Comparison of ENCODE assay signal across 8 cellular contexts in genomic region chr5:181261320-181262085, GRCh38. TPM values are rescaled to one million over a fixed set of nuclear protein-coding genes. Genes with fewer than 3 reads are reported as not detected.
A peak's percentile ranks its signal among the peaks of the same experiment; 100 is the strongest.
DNase-seq lines count a peak whose midpoint lies in the region; ATAC-seq and TF ChIP-seq lines count a peak whose summit lies in the region.

No MANE protein-coding gene starts in this region.

- intact Hi-C loops in Right ventricle myocardium superior (cut with DNase I), result loop anchor here (2.0 kb wide), 1 partner anchor 75 kb away; no protein-coding TSS in a partner anchor

- peaks cover 44% of the 10 kb centered on the region for H3K4me1 Mint-ChIP-seq in activated naive CD4-positive, alpha-beta T cell treated with anti-CD3 and anti-CD28 coated beads, Interleukin-2, amount 10 ng/mL, durations not matched to agents 7 days and 5 days

- TF ChIP-seq POLR2A in NB4 (IDR thresholded peaks at IDR 0.05; ENCODE audit: extremely low read depth, insufficient read length), result peak; percentile 60

- peak overlapping the region; percentile 99 for H3K27ac Mint-ChIP-seq in activated naive CD4-positive, alpha-beta T cell treated with anti-CD3 and anti-CD28 coated beads, Interleukin-2, amount 10 ng/mL, durations not matched to agents 7 days and 5 days

- DNase-seq in ELR (ENCODE audit: low read depth), result peak; percentile 78
- peak; percentile 77 for DNase-seq in H4 (ENCODE audit: low spot score)
- peak; percentile 89 for DNase-seq in NB4 (ENCODE audit: low read depth)
- peak; percentile 86 for DNase-seq in activated naive CD4-positive, alpha-beta T cell treated with anti-CD3 and anti-CD28 coated beads, Interleukin-2, amount 10 ng/mL, durations not matched to agents 7 days and 5 days
- DNase-seq in Right ventricle myocardium superior, result peak; percentile 88
- peak; percentile 70 for DNase-seq in putamen (ENCODE audit: low spot score)
- no peak for DNase-seq in NCI-H187 (lab: John Stamatoyannopoulos, UW)
- DNase-seq in epidermal melanocyte (ENCODE audit: insufficient read length, low spot score), result no peak

- peak overlapping the region; percentile 74 for H3K4me3 ChIP-seq in NB4 (ENCODE audit: low read depth, low read length)

- H3K4me3 Mint-ChIP-seq in activated naive CD4-positive, alpha-beta T cell treated with anti-CD3 and anti-CD28 coated beads, Interleukin-2, amount 10 ng/mL, durations not matched to agents 7 days and 5 days, result peak overlapping the region; percentile 94

- ATAC-seq in Right ventricle myocardium superior (ENCODE audit: poor library complexity), result peak; percentile 80

- peaks cover 37% of the 10 kb centered on the region for H3K36me3 Mint-ChIP-seq in activated naive CD4-positive, alpha-beta T cell treated with anti-CD3 and anti-CD28 coated beads, Interleukin-2, amount 10 ng/mL, durations not matched to agents 7 days and 5 days

- H3K9me3 Mint-ChIP-seq in activated naive CD4-positive, alpha-beta T cell treated with anti-CD3 and anti-CD28 coated beads, Interleukin-2, amount 10 ng/mL, durations not matched to agents 7 days and 5 days, result no peaks in the 10 kb centered on the region

- peaks cover 4% of the 10 kb centered on the region for H3K27me3 Mint-ChIP-seq in activated naive CD4-positive, alpha-beta T cell treated with anti-CD3 and anti-CD28 coated beads, Interleukin-2, amount 10 ng/mL, durations not matched to agents 7 days and 5 days

- CTCF ChIA-PET in activated naive CD4-positive, alpha-beta T cell treated with anti-CD3 and anti-CD28 coated beads, Interleukin-2, amount 10 ng/mL, durations not matched to agents 7 days and 5 days (lab: Charles Lee), result interaction anchor here (0.6 to 0.9 kb wide), 2 partner anchors 15 to 96 kb away, joined by 3 to 6 read pairs; no protein-coding TSS in a partner anchor

- TF ChIP-seq CTCF in NB4 (IDR thresholded peaks at IDR 0.05; ENCODE audit: low read depth, low read length), result no peak

RNA-seq across cellular contexts. Expression of gene TRIM52, which starts 0.6 kb away (rescaled TPM):
- total RNA-seq in H4 (2014; rRNA removed; shearing (Covaris generic)), result 7.6 and 11.5 TPM in 2 replicates
- total RNA-seq in Right ventricle myocardium superior, result 9.3 TPM

RNA-seq across cellular contexts. Expression of gene RACK1, which starts 17.8 kb away (rescaled TPM):
- total RNA-seq in H4 (2014; rRNA removed; shearing (Covaris generic)), result 4,964 and 5,175 TPM in 2 replicates
- 577 TPM for total RNA-seq in Right ventricle myocardium superior

RNA-seq across cellular contexts. Expression of gene TRIM41, which starts 38.4 kb away (rescaled TPM):
- total RNA-seq in H4 (2014; rRNA removed; shearing (Covaris generic)), result 10.5 and 12.0 TPM in 2 replicates
- 20.7 TPM for total RNA-seq in Right ventricle myocardium superior

RNA-seq across cellular contexts. Expression of gene TRIM7, which starts 56.5 kb away (rescaled TPM):
- 0.10 and 0.27 TPM in 2 replicates for total RNA-seq in H4 (2014; rRNA removed; shearing (Covaris generic))
- 10.8 TPM for total RNA-seq in Right ventricle myocardium superior

Comparison
In these comparisons a context has a peak if more than half of its experiments do, and no peak if none do; other contexts are left out.
1. DNase-seq: peak in ELR (single experiment), H4 (single experiment), NB4 (single experiment), activated naive CD4-positive, alpha-beta T cell treated with anti-CD3 and anti-CD28 coated beads, Interleukin-2, amount 10 ng/mL, durations not matched to agents 7 days and 5 days (single experiment), Right ventricle myocardium superior (single experiment) and putamen (single experiment); none in NCI-H187 (0 of 2) and epidermal melanocyte (single experiment).